In genomic region chr17:74737299-74738050, GRCh38 we compare ENCODE assay signal across 8 cellular contexts. TPM values are rescaled to one million over a fixed set of nuclear protein-coding genes. Genes with fewer than 3 reads are reported as not detected.
DNase-seq lines count a peak whose midpoint lies in the region; ATAC-seq and TF ChIP-seq lines count a peak whose summit lies in the region.

No MANE protein-coding gene starts in this region.

- DNase-seq in CD4-positive, alpha-beta memory T cell, result peak in 4 of 5 donors; percentile 43 to 64 (median 50)
- DNase-seq in HL-60 (ENCODE audit: low read depth in 1 of 2, low spot score in 1 of 2), result peak in 1 of 2 experiments; percentile 75
- DNase-seq in T-helper 9 cell, result peak; percentile 40
- DNase-seq in effector memory CD8-positive, alpha-beta T cell, result peak in 1 of 3 experiments; percentile 52
- peak; percentile 35 for DNase-seq in naive B cell
- no peak for DNase-seq in inferior parietal cortex (ENCODE audit: extremely low spot score)
- no peak for DNase-seq in NCI-H226

- intact Hi-C loops in CD4-positive, alpha-beta memory T cell (cut with micrococcal nuclease), result loop anchor here (1.0 to 10.0 kb wide), 3 partner anchors 65 to 363 kb away; no protein-coding TSS in a partner anchor

- H3K4me1 Mint-ChIP-seq in CD4-positive, alpha-beta memory T cell, result peaks cover 36 to 68% (median 47%) of the 10 kb centered on the region in 4 donors
- H3K4me1 Mint-ChIP-seq in effector memory CD8-positive, alpha-beta T cell (ENCODE audit: low read depth in 2 of 2), result peaks cover 48 to 54% of the 10 kb centered on the region in 2 donors
- peaks cover 48 to 61% (median 57%) of the 10 kb centered on the region in 3 donors for H3K4me1 Mint-ChIP-seq in naive B cell

- peak overlapping the region; percentile 91 to 96 (median 94) for H3K4me3 Mint-ChIP-seq in CD4-positive, alpha-beta memory T cell
- H3K4me3 Mint-ChIP-seq in effector memory CD8-positive, alpha-beta T cell, result peak overlapping the region; percentile 86 to 92
- peak overlapping the region; percentile 82 to 96 (median 94) for H3K4me3 Mint-ChIP-seq in naive B cell

- no peaks in the 10 kb centered on the region for H3K36me3 ChIP-seq in CD4-positive, alpha-beta memory T cell (ENCODE audit: insufficient read depth, low read length)

- POLR2A ChIA-PET in CD4-positive, alpha-beta memory T cell (lab: Charles Lee; ENCODE audit: partially characterized antibody), result interaction anchor here (0.7 to 9.1 kb wide), 24 partner anchors 8 to 930 kb away, joined by 3 to 195 read pairs (median 4); partner anchors contain the start of genes FDXR, NAT9, NHERF1 and RECQL5

- no peaks in the 10 kb centered on the region for H3K9me3 Mint-ChIP-seq in CD4-positive, alpha-beta memory T cell
- no peaks in the 10 kb centered on the region for H3K9me3 Mint-ChIP-seq in effector memory CD8-positive, alpha-beta T cell
- H3K9me3 Mint-ChIP-seq in naive B cell, result no peaks in the 10 kb centered on the region

- peaks cover 56% of the 10 kb centered on the region for H3K4me1 ChIP-seq in CD4-positive, alpha-beta memory T cell (ENCODE audit: insufficient read depth, low read length)

- H3K27ac ChIP-seq in CD4-positive, alpha-beta memory T cell (ENCODE audit: low read depth, low read length), result peak overlapping the region; percentile 64
- H3K27ac ChIP-seq in HL-60 (replicated peaks), result peak overlapping the region; percentile 84

- H3K9me3 ChIP-seq in CD4-positive, alpha-beta memory T cell (ENCODE audit: control insufficient read depth in 1 of 2, low read length in 2 of 2), result no peaks in the 10 kb centered on the region

- peak overlapping the region; percentile 79 to 100 for H3K4me3 ChIP-seq in CD4-positive, alpha-beta memory T cell (ENCODE audit: low read length in 2 of 2)
- peak overlapping the region; percentile 64 for H3K4me3 ChIP-seq in HL-60 (replicated peaks; ENCODE audit: insufficient read depth, low read length)

- H3K27ac Mint-ChIP-seq in CD4-positive, alpha-beta memory T cell, result peak overlapping the region in 6 of 7 donors; percentile 83 to 93 (median 87)
- peak overlapping the region; percentile 86 to 89 for H3K27ac Mint-ChIP-seq in effector memory CD8-positive, alpha-beta T cell
- peak overlapping the region; percentile 24 to 87 (median 51) for H3K27ac Mint-ChIP-seq in naive B cell

- peak; percentile 17 for ATAC-seq in effector memory CD8-positive, alpha-beta T cell (replicated peaks)
- ATAC-seq in naive B cell (ENCODE audit: low read depth in 2 of 2) (peak; percentile 17 to 21), GM19328 (IDR thresholded peaks at IDR 0.05; ENCODE audit: unreplicated experiment) (no peak)

- H3K36me3 Mint-ChIP-seq in CD4-positive, alpha-beta memory T cell, result peaks cover 2 to 3% of the 10 kb centered on the region in 2 donors
- peaks cover 19% of the 10 kb centered on the region for H3K36me3 Mint-ChIP-seq in effector memory CD8-positive, alpha-beta T cell (ENCODE audit: insufficient read depth)
- no peaks in the 10 kb centered on the region for H3K36me3 Mint-ChIP-seq in naive B cell

- TF ChIP-seq CTCF in HL-60 (IDR thresholded peaks at IDR 0.05; ENCODE audit: insufficient read depth, low read length), result peak; percentile 87

- H3K27me3 Mint-ChIP-seq in CD4-positive, alpha-beta memory T cell, result no peaks in the 10 kb centered on the region
- H3K27me3 Mint-ChIP-seq in effector memory CD8-positive, alpha-beta T cell, result no peaks in the 10 kb centered on the region
- no peaks in the 10 kb centered on the region for H3K27me3 Mint-ChIP-seq in naive B cell

- no peaks in the 10 kb centered on the region for H3K27me3 ChIP-seq in CD4-positive, alpha-beta memory T cell (ENCODE audit: insufficient read depth, low read length)
- no peaks in the 10 kb centered on the region for H3K27me3 ChIP-seq in HL-60 (ENCODE audit: insufficient read depth, poor library complexity, severe bottlenecking)

- CTCF ChIA-PET in CD4-positive, alpha-beta memory T cell (lab: Charles Lee; ENCODE audit: partially characterized antibody), result interaction anchor here (0.6 to 8.2 kb wide), 21 partner anchors 8 to 311 kb away, joined by 3 to 326 read pairs (median 27); partner anchors contain the start of genes FDXR and NAT9

RNA-seq across cellular contexts. Expression of gene RAB37, which starts 0.4 kb away (rescaled TPM):
- 10 to 100 TPM; 23.2 to 25.9 TPM for total RNA-seq in CD4-positive, alpha-beta memory T cell
- polyA plus RNA-seq in CD4-positive, alpha-beta memory T cell, result 10 to 100 TPM; 47.8 to 52.3 TPM
- 10 to 100 TPM; 49.2 to 85.5 (median 56.4) TPM for polyA plus RNA-seq in naive B cell (ENCODE audit: low read depth in 6 of 6)

RNA-seq across cellular contexts. Expression of gene NHERF1, which starts 11.0 kb away (rescaled TPM):
- 100 to 1,000 TPM; 202 to 209 TPM for total RNA-seq in CD4-positive, alpha-beta memory T cell
- polyA plus RNA-seq in CD4-positive, alpha-beta memory T cell, result 100 to 1,000 TPM; 324 to 448 TPM
- 100 to 1,000 TPM in 3 of 6 donors, 10 to 100 TPM in 3; 66.4 to 122 (median 95.9) TPM for polyA plus RNA-seq in naive B cell (ENCODE audit: low read depth in 6 of 6)

RNA-seq across cellular contexts. Expression of gene CD300LF, which starts 24.8 kb away (rescaled TPM):
- under 1 TPM in 1 of 2 experiments, not detected in 1; 0.23 TPM for total RNA-seq in CD4-positive, alpha-beta memory T cell
- not detected for polyA plus RNA-seq in CD4-positive, alpha-beta memory T cell
- polyA plus RNA-seq in naive B cell (ENCODE audit: low read depth in 6 of 6), result 1 to 10 TPM in 2 of 6 donors, under 1 TPM in 4; 0.22 to 3.2 (median 0.43) TPM

RNA-seq across cellular contexts. Expression of gene NAT9, which starts 38.7 kb away (rescaled TPM):
- 10 to 100 TPM; 60.0 to 70.3 TPM for total RNA-seq in CD4-positive, alpha-beta memory T cell
- polyA plus RNA-seq in CD4-positive, alpha-beta memory T cell, result 10 to 100 TPM; 11.9 to 19.1 TPM
- 10 to 100 TPM in 5 of 6 donors, 1 to 10 TPM in 1; 9.6 to 29.0 (median 15.6) TPM for polyA plus RNA-seq in naive B cell (ENCODE audit: low read depth in 6 of 6)

Comparison
In these comparisons a context has a peak if more than half of its experiments do, and no peak if none do; other contexts are left out.
1. DNase-seq: peak in CD4-positive, alpha-beta memory T cell (4 of 5), T-helper 9 cell (single experiment) and naive B cell (single experiment); none in inferior parietal cortex (single experiment) and NCI-H226 (single experiment).
2. Peak in every context shown above with its lines, with median percentiles within 50 percentile points of each other: H3K27ac Mint-ChIP-seq and H3K4me3 Mint-ChIP-seq.